Comparison of ENCODE assay signal across 1 cellular context in genomic region chr10:43111101-43111500, GRCh38.
TF ChIP-seq lines count a peak whose summit lies in the region.

No MANE protein-coding gene starts in this region.

TF ChIP-seq in HepG2, 621 proteins besides CTCF, POLR2A, EP300 and RAD21:
- TF ChIP-seq ZNF567 (CRISPR knock-in tag; IDR thresholded peaks at IDR 0.05; ENCODE audit: borderline replicate concordance) (no peak), GABPB1 (CRISPR knock-in tag; IDR thresholded peaks at IDR 0.05) (no peak), ZBTB21 (CRISPR knock-in tag; IDR thresholded peaks at IDR 0.05) (no peak), SCMH1 (CRISPR knock-in tag; IDR thresholded peaks at IDR 0.05; ENCODE audit: borderline replicate concordance) (no peak)
